8 cellular contexts compared by ENCODE assay signal in genomic region chr19:50025794-50026549, GRCh38. TPM values are rescaled to one million over a fixed set of nuclear protein-coding genes. Genes with fewer than 3 reads are reported as not detected.
DNase-seq lines count a peak whose midpoint lies in the region; ATAC-seq and TF ChIP-seq lines count a peak whose summit lies in the region.

Gene ZNF473, plus strand, starts transcription at chr19:50026005. Its CDS starts 5,078 bp downstream, at chr19:50031083.

- peak within 1 kb of the TSS; percentile 96 for H3K27ac ChIP-seq in CD4-positive, alpha-beta T cell (ENCODE audit: low read depth, low read length)
- peak within 1 kb of the TSS; percentile 65 for H3K27ac ChIP-seq in endodermal cell (ENCODE audit: low read depth, low read length)

- WGBS in endodermal cell (ENCODE audit: insufficient coverage in 1 of 2, insufficient read length in 1 of 2), 2 experiments = 13 to 14% methylated on average over 32 to 43 of the region's 45 CpGs

- CTCF ChIA-PET in CD4-positive, alpha-beta T cell (lab: Charles Lee) = interaction anchor here (1.0 kb wide), 1 partner anchor 308 kb away, joined by 3 read pairs; no protein-coding TSS in a partner anchor

- peak within 1 kb of the TSS; percentile 94 for H3K27ac Mint-ChIP-seq in CD4-positive, alpha-beta T cell
- H3K27ac Mint-ChIP-seq in endodermal cell = peak within 1 kb of the TSS; percentile 100

- peak; percentile 85 to 93 (median 87) for DNase-seq in CD4-positive, alpha-beta T cell
- DNase-seq in NOMO-1 treated with DMSO at 0.1 percent for 48 hours (lab: John Stamatoyannopoulos, UW; ENCODE audit: unreplicated experiment) (peak; percentile 98), endodermal cell (peak; percentile 97), mucosa of gallbladder (ENCODE audit: low spot score) (peak; percentile 96)
- DNase-seq in activated CD8-positive, alpha-beta memory T cell treated with anti-CD3 and anti-CD28 coated beads, Interleukin-2, amount 50 U/mL, for 1 hour (ENCODE audit: extremely low read depth) = peak; percentile 80
- peak; percentile 87 for DNase-seq in stimulated activated CD8-positive, alpha-beta memory T cell treated with anti-CD3 and anti-CD28 coated beads, Interleukin-4, amount 100 ng/mL, for 24 hours (ENCODE audit: low read depth)

- H3K27me3 ChIP-seq in CD4-positive, alpha-beta T cell (ENCODE audit: control insufficient read depth, insufficient read depth, low read length) = no peaks in the 10 kb centered on the region
- H3K27me3 ChIP-seq in endodermal cell (ENCODE audit: control insufficient read depth, insufficient read depth, low read length, poor library complexity, severe bottlenecking) = no peaks in the 10 kb centered on the region

- peak within 1 kb of the TSS; percentile 81 for H3K4me3 ChIP-seq in endodermal cell (ENCODE audit: low read length)

- peaks cover 34% of the 10 kb centered on the region for H3K36me3 Mint-ChIP-seq in CD4-positive, alpha-beta T cell (ENCODE audit: low read depth)
- H3K36me3 Mint-ChIP-seq in endodermal cell (ENCODE audit: low read depth) = peaks cover 27% of the 10 kb centered on the region

- peaks cover 18% of the 10 kb centered on the region for H3K36me3 ChIP-seq in endodermal cell (ENCODE audit: control insufficient read depth, insufficient read depth, low read length)

- peaks cover 52% of the 10 kb centered on the region for H3K4me1 Mint-ChIP-seq in CD4-positive, alpha-beta T cell (ENCODE audit: low read depth)
- peaks cover 5% of the 10 kb centered on the region for H3K4me1 Mint-ChIP-seq in endodermal cell

- peak within 1 kb of the TSS; percentile 78 for H3K9ac ChIP-seq in endodermal cell (ENCODE audit: extremely low read depth, low read length, poor library complexity, severe bottlenecking)

- peak; percentile 75 for ATAC-seq in CD4-positive, alpha-beta T cell (ENCODE audit: poor library complexity)
- ATAC-seq in GM19372 (IDR thresholded peaks at IDR 0.05; ENCODE audit: low read depth, unreplicated experiment) (peak; percentile 60), HG03520 (IDR thresholded peaks at IDR 0.05; ENCODE audit: unreplicated experiment) (peak; percentile 56)

- intact Hi-C loops in CD4-positive, alpha-beta T cell (cut with DNase I, micrococcal nuclease) = loop anchor here (1.0 to 10.0 kb wide), 6 partner anchors 23 to 1079 kb away; partner anchors contain the start of genes ATF5 (in 1 of the 2), CTU1 (in 1 of the 2), KCNC3 (in 1 of the 2) and NUP62 (in 1 of the 2)

- POLR2A ChIA-PET in CD4-positive, alpha-beta T cell (lab: Charles Lee) = interaction anchor here (0.6 to 2.5 kb wide), 7 partner anchors 25 to 1032 kb away, joined by 3 to 13 read pairs (median 3); partner anchors contain the start of genes AKT1S1, ATF5, GYS1 and NUP62

- H3K27me3 Mint-ChIP-seq in CD4-positive, alpha-beta T cell = no peaks in the 10 kb centered on the region
- peaks cover 3% of the 10 kb centered on the region for H3K27me3 Mint-ChIP-seq in endodermal cell (ENCODE audit: insufficient read depth)

- no peaks in the 10 kb centered on the region for H3K9me3 ChIP-seq in CD4-positive, alpha-beta T cell (ENCODE audit: control insufficient read depth, low read length)
- H3K9me3 ChIP-seq in endodermal cell (ENCODE audit: control insufficient read depth, low read length) = no peaks in the 10 kb centered on the region

- peaks cover 4% of the 10 kb centered on the region for H3K4me1 ChIP-seq in endodermal cell (ENCODE audit: control insufficient read depth, insufficient read depth, low read length)

- peak within 1 kb of the TSS; percentile 87 for H3K4me3 Mint-ChIP-seq in CD4-positive, alpha-beta T cell
- H3K4me3 Mint-ChIP-seq in endodermal cell = peak within 1 kb of the TSS; percentile 80

- no peaks in the 10 kb centered on the region for H3K9me3 Mint-ChIP-seq in CD4-positive, alpha-beta T cell
- peaks cover 10% of the 10 kb centered on the region for H3K9me3 Mint-ChIP-seq in endodermal cell

- no peak for TF ChIP-seq CTCF in CD4-positive, alpha-beta T cell (IDR thresholded peaks at IDR 0.05)
- TF ChIP-seq CTCF in endodermal cell (conservative IDR thresholded peaks at IDR 0.05) = no peak

RNA-seq across cellular contexts. Expression of gene ZNF473, which starts in this region (rescaled TPM):
- 1 to 10 TPM; 2.6 to 2.8 TPM for total RNA-seq in CD4-positive, alpha-beta T cell
- total RNA-seq in endodermal cell = 10 to 100 TPM in 1 of 2 donors, 1 to 10 TPM in 1; 9.5 to 12.0 TPM
- 11.0 TPM for polyA plus RNA-seq in endodermal cell (2013, experiment 1 of 2)
- 10.1 TPM for polyA plus RNA-seq in endodermal cell (2013, experiment 2 of 2)
- 8.3 TPM for total RNA-seq in mucosa of gallbladder

Comparison
In these comparisons a context has a peak if more than half of its experiments do, and no peak if none do; other contexts are left out.
1. Peak in every context shown above with its lines: DNase-seq, ATAC-seq, H3K4me3 ChIP-seq and H3K27ac ChIP-seq.